Comparison of ENCODE assay signal across 8 cellular contexts in the genomic region with DNA sequence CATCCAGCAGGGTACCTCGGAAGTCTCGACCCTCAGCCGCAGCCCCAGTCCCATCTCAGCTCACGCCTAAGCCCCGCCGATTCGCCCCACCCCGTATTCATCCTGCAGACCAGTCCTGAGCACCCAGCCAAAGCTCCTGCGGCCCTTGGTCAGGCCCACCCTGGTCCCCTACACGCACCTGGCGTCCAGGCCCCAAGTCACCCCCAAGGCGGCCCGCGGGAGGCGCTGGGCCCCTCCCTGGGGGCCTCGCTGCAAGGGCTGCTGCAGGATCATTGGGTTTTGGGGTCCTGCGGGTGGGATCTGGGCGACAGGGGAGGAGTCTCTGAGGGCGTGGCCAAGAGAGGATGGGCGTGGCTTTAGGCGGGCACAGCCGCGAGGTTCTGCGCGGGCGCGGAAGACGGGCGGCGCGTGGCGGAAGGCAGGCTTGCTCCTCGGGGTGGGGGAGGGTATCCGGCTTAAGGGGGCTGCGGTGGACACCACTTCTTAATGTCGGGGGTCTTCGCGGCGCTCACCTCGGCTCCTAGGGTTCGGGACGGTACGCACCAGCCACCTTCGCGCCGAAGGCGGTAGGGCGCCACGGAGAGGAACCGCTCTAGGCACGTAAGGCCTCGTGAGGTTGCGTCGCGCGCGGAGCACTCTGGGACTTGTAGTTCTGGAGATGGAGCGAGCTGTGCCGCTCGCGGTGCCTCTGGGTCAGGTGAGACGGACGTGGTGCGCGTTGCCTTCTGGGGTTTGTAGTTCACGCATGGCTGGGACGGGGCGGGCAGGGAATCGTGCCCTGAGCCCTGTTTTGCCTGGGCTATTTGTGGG.
A peak's percentile ranks its signal among the peaks of the same experiment; 100 is the strongest.
DNase-seq lines count a peak whose midpoint lies in the region; ATAC-seq and TF ChIP-seq lines count a peak whose summit lies in the region.

A gene with protein sequence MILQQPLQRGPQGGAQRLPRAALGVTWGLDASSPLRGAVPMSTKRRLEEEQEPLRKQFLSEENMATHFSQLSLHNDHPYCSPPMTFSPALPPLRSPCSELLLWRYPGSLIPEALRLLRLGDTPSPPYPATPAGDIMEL (minus strand): TSS at position 274 of the 810 bp plus-strand sequence. CDS start 1 bp downstream, at position 273.
A gene (plus strand): TSS at position 367 of the 810 bp plus-strand sequence. CDS start 292 bp downstream, at position 659.

- H3K27ac ChIP-seq in caudate nucleus (ENCODE audit: low read depth, low read length): peak within 1 kb of the TSS; percentile 96

- H3K4me3 ChIP-seq in AG10803 (ENCODE audit: low read length): peak within 1 kb of the TSS; percentile 77

- TF ChIP-seq CTCF in AG10803 (conservative IDR thresholded peaks at IDR 0.05; ENCODE audit: low read length): no peak

- DNase-seq in AG10803 (ENCODE audit: low read depth): peak; percentile 96
- peak; percentile 94 to 97 for DNase-seq in NCI-H446 (lab: John Stamatoyannopoulos, UW)
- peak; percentile 88 to 90 (median 90) for DNase-seq in activated CD4-positive, CD25-positive, alpha-beta regulatory T cell (lab: John Stamatoyannopoulos, UW)
- DNase-seq in caudate nucleus (lab: John Stamatoyannopoulos, UW): peak; percentile 74 to 98 (median 94)
- DNase-seq in iris pigment epithelial cell (ENCODE audit: low read depth): peak; percentile 99
- DNase-seq in stimulated activated CD4-positive, alpha-beta T cell treated with anti-CD3 and anti-CD28 coated beads, Interleukin-12 subunit alpha, Interleukin-12 subunit beta, amount 100 ng/mL, for 24 hours (ENCODE audit: low read depth in 2 of 2): peak; percentile 92 to 95

- ATAC-seq in GM19035 (IDR thresholded peaks at IDR 0.05; ENCODE audit: unreplicated experiment): peak; percentile 77
- peak; percentile 71 for ATAC-seq in HG03342 (IDR thresholded peaks at IDR 0.05; ENCODE audit: unreplicated experiment)

Comparison
In these comparisons a context has a peak if more than half of its experiments do, and no peak if none do; other contexts are left out.
1. Peak in every context shown above with its lines: DNase-seq, ATAC-seq, H3K4me3 ChIP-seq and H3K27ac ChIP-seq.